ENCODE assay signal across 11 cellular contexts in genomic region chr1:228794173-228794572, GRCh38. TPM values are rescaled to one million over a fixed set of nuclear protein-coding genes. Genes with fewer than 3 reads are reported as not detected.
A peak's percentile ranks its signal among the peaks of the same experiment; 100 is the strongest.
DNase-seq lines count a peak whose midpoint lies in the region; ATAC-seq lines count a peak whose summit lies in the region.
"Had no signal": no experiment of that assay in that cellular context is flagged by ENCODE, and none has a peak within 500 bp of the region (broad histone marks: within the 10 kb centered on the region; RNA-seq: fewer than 3 reads in every experiment).

No MANE protein-coding gene starts in this region.

- peaks cover 0 to 12% (median 3%) of the 10 kb centered on the region in 4 donors for H3K4me1 Mint-ChIP-seq in CD4-positive, CD25-positive, alpha-beta regulatory T cell
- H3K4me1 Mint-ChIP-seq: stimulated activated memory B cell treated with anti-CD40 and anti-IgM and Interleukin-4, amounts not matched to agents 10 μg/mL and 1 μg/mL and 100 μg/mL, for 72 hours had no signal

- no peak overlapping the region for H3K27ac ChIP-seq in CD4-positive, CD25-positive, alpha-beta regulatory T cell (ENCODE audit: insufficient read depth, low read length, poor library complexity, severe bottlenecking)

- H3K36me3 ChIP-seq in CD4-positive, CD25-positive, alpha-beta regulatory T cell (ENCODE audit: control insufficient read depth, insufficient read depth, low read length): no peaks in the 10 kb centered on the region

- H3K27me3 Mint-ChIP-seq in CD4-positive, CD25-positive, alpha-beta regulatory T cell: peaks cover 6% of the 10 kb centered on the region

- no peaks in the 10 kb centered on the region for H3K27me3 ChIP-seq in CD4-positive, CD25-positive, alpha-beta regulatory T cell (ENCODE audit: control insufficient read depth, insufficient read depth, low read length)

- no peak overlapping the region for H3K27ac Mint-ChIP-seq in CD4-positive, CD25-positive, alpha-beta regulatory T cell
- H3K27ac Mint-ChIP-seq: stimulated activated memory B cell treated with anti-CD40 and anti-IgM and Interleukin-4, amounts not matched to agents 10 μg/mL and 1 μg/mL and 100 μg/mL, for 72 hours had no signal

- peak overlapping the region; percentile 8 for H3K4me3 ChIP-seq in CD4-positive, CD25-positive, alpha-beta regulatory T cell (ENCODE audit: low read depth, low read length)

- no peaks in the 10 kb centered on the region for H3K9me3 ChIP-seq in CD4-positive, CD25-positive, alpha-beta regulatory T cell (ENCODE audit: control insufficient read depth in 2 of 2, low read length in 2 of 2)

- no peaks in the 10 kb centered on the region for H3K36me3 Mint-ChIP-seq in CD4-positive, CD25-positive, alpha-beta regulatory T cell
- H3K36me3 Mint-ChIP-seq: stimulated activated memory B cell treated with anti-CD40 and anti-IgM and Interleukin-4, amounts not matched to agents 10 μg/mL and 1 μg/mL and 100 μg/mL, for 72 hours had no signal

- peak in 1 of 3 donors; percentile 87 for DNase-seq in CD4-positive, CD25-positive, alpha-beta regulatory T cell
- peak; percentile 23 for DNase-seq in activated naive CD4-positive, alpha-beta T cell treated with anti-CD3 and anti-CD28 coated beads, Interleukin-2, amount 50 U/mL, for 16 hours
- no peak for DNase-seq in NCI-H774 (lab: John Stamatoyannopoulos, UW)
- DNase-seq in NOMO-1 treated with DMSO at 0.1 percent for 48 hours (lab: John Stamatoyannopoulos, UW; ENCODE audit: unreplicated experiment): no peak
- no peak for DNase-seq in glomerular visceral epithelial cell (ENCODE audit: extremely low spot score)
- no peak for DNase-seq in LoVo (ENCODE audit: low spot score)
- DNase-seq: left cardiac atrium had no signal

- peak; percentile 24 to 28 for ATAC-seq in CD4-positive, CD25-positive, alpha-beta regulatory T cell (ENCODE audit: low read depth in 2 of 2)
- ATAC-seq in GM19324 (IDR thresholded peaks at IDR 0.05; ENCODE audit: low FRiP score, unreplicated experiment): peak; percentile 41
- peak; percentile 47 for ATAC-seq in HG03097 (IDR thresholded peaks at IDR 0.05; ENCODE audit: low FRiP score, unreplicated experiment)
- ATAC-seq: left cardiac atrium, Panc1 had no signal

- H3K4me3 Mint-ChIP-seq in CD4-positive, CD25-positive, alpha-beta regulatory T cell: no peak overlapping the region
- H3K4me3 Mint-ChIP-seq: stimulated activated memory B cell treated with anti-CD40 and anti-IgM and Interleukin-4, amounts not matched to agents 10 μg/mL and 1 μg/mL and 100 μg/mL, for 72 hours had no signal

- H3K4me1 ChIP-seq in CD4-positive, CD25-positive, alpha-beta regulatory T cell (ENCODE audit: control insufficient read depth, insufficient read depth, low read length, poor library complexity, severe bottlenecking): peaks cover 28% of the 10 kb centered on the region

- peaks cover 0 to 3% (median 0%) of the 10 kb centered on the region in 7 donors for H3K9me3 Mint-ChIP-seq in CD4-positive, CD25-positive, alpha-beta regulatory T cell

RNA-seq across cellular contexts. Expression of gene RHOU, which starts 58.9 kb away (rescaled TPM):
- total RNA-seq in CD4-positive, CD25-positive, alpha-beta regulatory T cell: 1.6 TPM
- under 1 TPM; 0.05 to 0.19 (median 0.12) TPM for polyA plus RNA-seq in CD4-positive, CD25-positive, alpha-beta regulatory T cell
